ENCODE assay signal across 1 cellular context in the genomic region with DNA sequence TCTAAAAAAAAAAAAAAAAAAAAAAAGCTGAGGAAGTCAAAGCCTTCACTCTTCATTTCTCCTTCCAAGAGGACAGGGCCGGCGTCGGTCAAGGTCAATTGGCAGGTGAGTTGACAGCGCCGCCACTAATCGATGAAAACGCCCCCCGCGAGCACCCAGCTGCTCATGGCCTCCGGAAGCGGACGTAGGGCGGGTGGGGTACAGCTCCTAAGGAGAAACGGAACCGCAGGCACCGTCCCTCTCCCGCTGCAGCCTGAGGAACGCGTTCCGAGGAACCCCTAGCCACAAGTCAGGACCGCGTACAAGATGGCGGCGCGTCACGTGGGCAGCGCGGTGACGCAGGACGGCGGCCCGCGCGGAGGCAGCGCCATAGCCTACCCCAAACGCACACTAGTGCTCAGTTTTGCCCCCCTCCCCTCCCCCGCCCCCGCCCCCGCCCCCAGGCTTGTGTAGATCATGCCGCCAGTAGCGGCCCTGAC.
TF ChIP-seq lines count a peak whose summit lies in the region.

Gene ATF1 (plus strand): TSS at position 465 of the 479 bp plus-strand sequence. CDS start 16,045 bp downstream, outside the sequence.

TF ChIP-seq in K562, 482 proteins besides CTCF, POLR2A, EP300 and RAD21 (continued from another document and continues in another):
- TF ChIP-seq, protein P1, sequence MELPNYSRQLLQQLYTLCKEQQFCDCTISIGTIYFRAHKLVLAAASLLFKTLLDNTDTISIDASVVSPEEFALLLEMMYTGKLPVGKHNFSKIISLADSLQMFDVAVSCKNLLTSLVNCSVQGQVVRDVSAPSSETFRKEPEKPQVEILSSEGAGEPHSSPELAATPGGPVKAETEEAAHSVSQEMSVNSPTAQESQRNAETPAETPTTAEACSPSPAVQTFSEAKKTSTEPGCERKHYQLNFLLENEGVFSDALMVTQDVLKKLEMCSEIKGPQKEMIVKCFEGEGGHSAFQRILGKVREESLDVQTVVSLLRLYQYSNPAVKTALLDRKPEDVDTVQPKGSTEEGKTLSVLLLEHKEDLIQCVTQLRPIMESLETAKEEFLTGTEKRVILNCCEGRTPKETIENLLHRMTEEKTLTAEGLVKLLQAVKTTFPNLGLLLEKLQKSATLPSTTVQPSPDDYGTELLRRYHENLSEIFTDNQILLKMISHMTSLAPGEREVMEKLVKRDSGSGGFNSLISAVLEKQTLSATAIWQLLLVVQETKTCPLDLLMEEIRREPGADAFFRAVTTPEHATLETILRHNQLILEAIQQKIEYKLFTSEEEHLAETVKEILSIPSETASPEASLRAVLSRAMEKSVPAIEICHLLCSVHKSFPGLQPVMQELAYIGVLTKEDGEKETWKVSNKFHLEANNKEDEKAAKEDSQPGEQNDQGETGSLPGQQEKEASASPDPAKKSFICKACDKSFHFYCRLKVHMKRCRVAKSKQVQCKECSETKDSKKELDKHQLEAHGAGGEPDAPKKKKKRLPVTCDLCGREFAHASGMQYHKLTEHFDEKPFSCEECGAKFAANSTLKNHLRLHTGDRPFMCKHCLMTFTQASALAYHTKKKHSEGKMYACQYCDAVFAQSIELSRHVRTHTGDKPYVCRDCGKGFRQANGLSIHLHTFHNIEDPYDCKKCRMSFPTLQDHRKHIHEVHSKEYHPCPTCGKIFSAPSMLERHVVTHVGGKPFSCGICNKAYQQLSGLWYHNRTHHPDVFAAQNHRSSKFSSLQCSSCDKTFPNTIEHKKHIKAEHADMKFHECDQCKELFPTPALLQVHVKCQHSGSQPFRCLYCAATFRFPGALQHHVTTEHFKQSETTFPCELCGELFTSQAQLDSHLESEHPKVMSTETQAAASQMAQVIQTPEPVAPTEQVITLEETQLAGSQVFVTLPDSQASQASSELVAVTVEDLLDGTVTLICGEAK (IDR thresholded peaks at IDR 0.05) = peak; percentile 78
- TF ChIP-seq, protein P1 (CRISPR knock-in tag; IDR thresholded peaks at IDR 0.05) = no peak
- TF ChIP-seq EP400 (IDR thresholded peaks at IDR 0.05) (peak; percentile 97), TAF15 (IDR thresholded peaks at IDR 0.05; ENCODE audit: low read depth, low read length) (no peak), KAT7 (CRISPR knock-in tag; IDR thresholded peaks at IDR 0.05; ENCODE audit: borderline replicate concordance) (0 out of 2 replicates have a peak, but pooled peaks have one; percentile 75), NBN (IDR thresholded peaks at IDR 0.05; ENCODE audit: low read depth) (peak; percentile 57; the same call in 1 of the 2 replicates), TBP (optimal IDR thresholded peaks at IDR 0.05; ENCODE audit: low read depth, low read length) (peak; percentile 78), SIN3A (IDR thresholded peaks at IDR 0.05; ENCODE audit: borderline replicate concordance in 2 of 2, control insufficient read depth in 1 of 2, low read depth in 2 of 2, low read length in 2 of 2) (peak; percentile 29 to 79; a peak in 1 of 4 replicates), PTBP1 (IDR thresholded peaks at IDR 0.05; ENCODE audit: low read depth, low read length) (0 out of 2 replicates have a peak, but pooled peaks have one; percentile 24), CBFA2T2 (conservative IDR thresholded peaks at IDR 0.05) (peak; percentile 62), ZFX (CRISPR knock-in tag; IDR thresholded peaks at IDR 0.05) (peak; percentile 76), NFXL1 (CRISPR knock-in tag; IDR thresholded peaks at IDR 0.05) (no peak), ZNF395 (CRISPR knock-in tag; IDR thresholded peaks at IDR 0.05) (peak; percentile 77), ZNF263 (CRISPR knock-in tag; IDR thresholded peaks at IDR 0.05; ENCODE audit: borderline replicate concordance) (peak; percentile 35; the same call in 1 of the 2 replicates), FOXP1 (CRISPR knock-in tag; IDR thresholded peaks at IDR 0.05) (peak; percentile 70; the same call in 1 of the 2 replicates), POLR2B (IDR thresholded peaks at IDR 0.05; ENCODE audit: low read depth, partially characterized antibody) (peak; percentile 90), TEAD4 (IDR thresholded peaks at IDR 0.05; ENCODE audit: low read length) (peak; percentile 51; the same call in 1 of the 2 replicates), TEAD4 (CRISPR knock-in tag; IDR thresholded peaks at IDR 0.05; ENCODE audit: borderline replicate concordance) (no peak), JUN (IDR thresholded peaks at IDR 0.05; ENCODE audit: borderline replicate concordance, low read depth, low read length) (peak; percentile 58; the same call in 1 of the 2 replicates), JUN (CRISPR knock-in tag; IDR thresholded peaks at IDR 0.05; ENCODE audit: borderline replicate concordance) (no peak), PCBP1 (IDR thresholded peaks at IDR 0.05; ENCODE audit: low read depth, low read length, poor library complexity, severe bottlenecking) (peak; percentile 99), TRIM28 (IDR thresholded peaks at IDR 0.05) (no peak), MCM7 (IDR thresholded peaks at IDR 0.05) (no peak), MIER1 (IDR thresholded peaks at IDR 0.05; ENCODE audit: low read depth) (no peak), ETV5 (CRISPR knock-in tag; IDR thresholded peaks at IDR 0.05; ENCODE audit: low read depth) (peak; percentile 73), SMAD1 (IDR thresholded peaks at IDR 0.05; ENCODE audit: low read depth, low read length, partially characterized antibody) (peak; percentile 84), SUPT5H (IDR thresholded peaks at IDR 0.05) (peak; percentile 92), ZNF316 (IDR thresholded peaks at IDR 0.05) (peak; percentile 33; the same call in 1 of the 2 replicates), POLR2AphosphoS5 (IDR thresholded peaks at IDR 0.05; ENCODE audit: control insufficient read depth, insufficient read depth, low read depth, low read length) (peak; percentile 85), ZBTB1 (CRISPR knock-in tag; IDR thresholded peaks at IDR 0.05; ENCODE audit: borderline replicate concordance, low read depth) (peak; percentile 92), DIDO1 (tag; IDR thresholded peaks at IDR 0.05; ENCODE audit: low read depth) (no peak), MTA1 (IDR thresholded peaks at IDR 0.05; ENCODE audit: borderline replicate concordance) (no peak)
- TF ChIP-seq, protein P2, sequence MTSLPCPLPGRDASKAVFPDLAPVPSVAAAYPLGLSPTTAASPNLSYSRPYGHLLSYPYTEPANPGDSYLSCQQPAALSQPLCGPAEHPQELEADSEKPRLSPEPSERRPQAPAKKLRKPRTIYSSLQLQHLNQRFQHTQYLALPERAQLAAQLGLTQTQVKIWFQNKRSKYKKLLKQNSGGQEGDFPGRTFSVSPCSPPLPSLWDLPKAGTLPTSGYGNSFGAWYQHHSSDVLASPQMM (CRISPR knock-in tag; IDR thresholded peaks at IDR 0.05) = no peak
- TF ChIP-seq, protein P3, sequence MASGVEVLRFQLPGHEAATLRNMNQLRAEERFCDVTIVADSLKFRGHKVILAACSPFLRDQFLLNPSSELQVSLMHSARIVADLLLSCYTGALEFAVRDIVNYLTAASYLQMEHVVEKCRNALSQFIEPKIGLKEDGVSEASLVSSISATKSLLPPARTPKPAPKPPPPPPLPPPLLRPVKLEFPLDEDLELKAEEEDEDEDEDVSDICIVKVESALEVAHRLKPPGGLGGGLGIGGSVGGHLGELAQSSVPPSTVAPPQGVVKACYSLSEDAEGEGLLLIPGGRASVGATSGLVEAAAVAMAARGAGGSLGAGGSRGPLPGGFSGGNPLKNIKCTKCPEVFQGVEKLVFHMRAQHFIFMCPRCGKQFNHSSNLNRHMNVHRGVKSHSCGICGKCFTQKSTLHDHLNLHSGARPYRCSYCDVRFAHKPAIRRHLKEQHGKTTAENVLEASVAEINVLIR (CRISPR knock-in tag; IDR thresholded peaks at IDR 0.05) = peak; percentile 68; the same call in 1 of the 2 replicates
- TF ChIP-seq, protein P4, sequence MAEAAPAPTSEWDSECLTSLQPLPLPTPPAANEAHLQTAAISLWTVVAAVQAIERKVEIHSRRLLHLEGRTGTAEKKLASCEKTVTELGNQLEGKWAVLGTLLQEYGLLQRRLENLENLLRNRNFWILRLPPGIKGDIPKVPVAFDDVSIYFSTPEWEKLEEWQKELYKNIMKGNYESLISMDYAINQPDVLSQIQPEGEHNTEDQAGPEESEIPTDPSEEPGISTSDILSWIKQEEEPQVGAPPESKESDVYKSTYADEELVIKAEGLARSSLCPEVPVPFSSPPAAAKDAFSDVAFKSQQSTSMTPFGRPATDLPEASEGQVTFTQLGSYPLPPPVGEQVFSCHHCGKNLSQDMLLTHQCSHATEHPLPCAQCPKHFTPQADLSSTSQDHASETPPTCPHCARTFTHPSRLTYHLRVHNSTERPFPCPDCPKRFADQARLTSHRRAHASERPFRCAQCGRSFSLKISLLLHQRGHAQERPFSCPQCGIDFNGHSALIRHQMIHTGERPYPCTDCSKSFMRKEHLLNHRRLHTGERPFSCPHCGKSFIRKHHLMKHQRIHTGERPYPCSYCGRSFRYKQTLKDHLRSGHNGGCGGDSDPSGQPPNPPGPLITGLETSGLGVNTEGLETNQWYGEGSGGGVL (CRISPR knock-in tag; IDR thresholded peaks at IDR 0.05) = no peak
- TF ChIP-seq, protein P5, sequence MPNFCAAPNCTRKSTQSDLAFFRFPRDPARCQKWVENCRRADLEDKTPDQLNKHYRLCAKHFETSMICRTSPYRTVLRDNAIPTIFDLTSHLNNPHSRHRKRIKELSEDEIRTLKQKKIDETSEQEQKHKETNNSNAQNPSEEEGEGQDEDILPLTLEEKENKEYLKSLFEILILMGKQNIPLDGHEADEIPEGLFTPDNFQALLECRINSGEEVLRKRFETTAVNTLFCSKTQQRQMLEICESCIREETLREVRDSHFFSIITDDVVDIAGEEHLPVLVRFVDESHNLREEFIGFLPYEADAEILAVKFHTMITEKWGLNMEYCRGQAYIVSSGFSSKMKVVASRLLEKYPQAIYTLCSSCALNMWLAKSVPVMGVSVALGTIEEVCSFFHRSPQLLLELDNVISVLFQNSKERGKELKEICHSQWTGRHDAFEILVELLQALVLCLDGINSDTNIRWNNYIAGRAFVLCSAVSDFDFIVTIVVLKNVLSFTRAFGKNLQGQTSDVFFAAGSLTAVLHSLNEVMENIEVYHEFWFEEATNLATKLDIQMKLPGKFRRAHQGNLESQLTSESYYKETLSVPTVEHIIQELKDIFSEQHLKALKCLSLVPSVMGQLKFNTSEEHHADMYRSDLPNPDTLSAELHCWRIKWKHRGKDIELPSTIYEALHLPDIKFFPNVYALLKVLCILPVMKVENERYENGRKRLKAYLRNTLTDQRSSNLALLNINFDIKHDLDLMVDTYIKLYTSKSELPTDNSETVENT (CRISPR knock-in tag; IDR thresholded peaks at IDR 0.05) = peak; percentile 78
- TF ChIP-seq, protein P6, sequence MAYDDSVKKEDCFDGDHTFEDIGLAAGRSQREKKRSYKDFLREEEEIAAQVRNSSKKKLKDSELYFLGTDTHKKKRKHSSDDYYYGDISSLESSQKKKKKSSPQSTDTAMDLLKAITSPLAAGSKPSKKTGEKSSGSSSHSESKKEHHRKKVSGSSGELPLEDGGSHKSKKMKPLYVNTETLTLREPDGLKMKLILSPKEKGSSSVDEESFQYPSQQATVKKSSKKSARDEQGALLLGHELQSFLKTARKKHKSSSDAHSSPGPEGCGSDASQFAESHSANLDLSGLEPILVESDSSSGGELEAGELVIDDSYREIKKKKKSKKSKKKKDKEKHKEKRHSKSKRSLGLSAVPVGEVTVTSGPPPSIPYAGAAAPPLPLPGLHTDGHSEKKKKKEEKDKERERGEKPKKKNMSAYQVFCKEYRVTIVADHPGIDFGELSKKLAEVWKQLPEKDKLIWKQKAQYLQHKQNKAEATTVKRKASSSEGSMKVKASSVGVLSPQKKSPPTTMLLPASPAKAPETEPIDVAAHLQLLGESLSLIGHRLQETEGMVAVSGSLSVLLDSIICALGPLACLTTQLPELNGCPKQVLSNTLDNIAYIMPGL (CRISPR knock-in tag; IDR thresholded peaks at IDR 0.05) = no peak
- TF ChIP-seq, protein P7, sequence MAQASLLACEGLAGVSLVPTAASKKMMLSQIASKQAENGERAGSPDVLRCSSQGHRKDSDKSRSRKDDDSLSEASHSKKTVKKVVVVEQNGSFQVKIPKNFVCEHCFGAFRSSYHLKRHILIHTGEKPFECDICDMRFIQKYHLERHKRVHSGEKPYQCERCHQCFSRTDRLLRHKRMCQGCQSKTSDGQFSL (CRISPR knock-in tag; IDR thresholded peaks at IDR 0.05) = no peak
- TF ChIP-seq, protein P7 (tag; IDR thresholded peaks at IDR 0.05) = no peak
